In genomic region chr6:31901415-31901952, GRCh38 we compare ENCODE assay signal across 8 cellular contexts. TPM values are rescaled to one million over a fixed set of nuclear protein-coding genes. Genes with fewer than 3 reads are reported as not detected.
A peak's percentile ranks its signal among the peaks of the same experiment; 100 is the strongest.
DNase-seq lines count a peak whose midpoint lies in the region; ATAC-seq and TF ChIP-seq lines count a peak whose summit lies in the region.

No MANE protein-coding gene starts in this region.

- H3K9me3 Mint-ChIP-seq in activated naive CD8-positive, alpha-beta T cell treated with anti-CD3 and anti-CD28 coated beads, Interleukin-2, amount 50 U/mL, for 24 hours, result no peaks in the 10 kb centered on the region

- H3K9me2 ChIP-seq in GM23248 (ENCODE audit: insufficient read depth), result no peaks in the 10 kb centered on the region

- peak overlapping the region; percentile 57 for H3K4me3 Mint-ChIP-seq in activated naive CD8-positive, alpha-beta T cell treated with anti-CD3 and anti-CD28 coated beads, Interleukin-2, amount 50 U/mL, for 24 hours

- POLR2A ChIA-PET in RWPE1 (lab: Yijun Ruan, JAX; ENCODE audit: low non-redundant PET), result interaction anchor here (1.5 kb wide), 1 partner anchor 44 kb away, joined by 8 read pairs; the partner anchor contains the start of gene CFB

- H2AFZ ChIP-seq in GM23248, result peak overlapping the region; percentile 86; the same call in 1 of the 2 replicates

- TF ChIP-seq POLR2A in vagina (IDR thresholded peaks at IDR 0.05), result no peak

- DNase-seq in AG08395 (ENCODE audit: low spot score) (peak; percentile 55), GM23248 (peak; percentile 82), RWPE1 (ENCODE audit: low spot score) (peak; percentile 48), left ventricle myocardium inferior (peak; percentile 69), posterior cingulate gyrus (peak in 8 of 10 donors; percentile 36 to 92 (median 46)), vagina (ENCODE audit: extremely low spot score in 2 of 2) (no peak)
- peak; percentile 68 for DNase-seq in activated naive CD8-positive, alpha-beta T cell treated with anti-CD3 and anti-CD28 coated beads, Interleukin-2, amount 50 U/mL, for 24 hours

- H3K36me3 Mint-ChIP-seq in activated naive CD8-positive, alpha-beta T cell treated with anti-CD3 and anti-CD28 coated beads, Interleukin-2, amount 50 U/mL, for 24 hours (ENCODE audit: low read depth), result no peaks in the 10 kb centered on the region

- TF ChIP-seq CTCF in RWPE1 (conservative IDR thresholded peaks at IDR 0.05; ENCODE audit: low read depth) (no peak), left ventricle myocardium inferior (IDR thresholded peaks at IDR 0.05; ENCODE audit: borderline replicate concordance) (no peak), vagina (IDR thresholded peaks at IDR 0.05) (no peak)

- peaks cover 3% of the 10 kb centered on the region for H3K27me3 Mint-ChIP-seq in activated naive CD8-positive, alpha-beta T cell treated with anti-CD3 and anti-CD28 coated beads, Interleukin-2, amount 50 U/mL, for 24 hours

- peak overlapping the region; percentile 78 for H3K4me3 ChIP-seq in GM23248
- H3K4me3 ChIP-seq in left ventricle myocardium inferior, result peak overlapping the region; percentile 80
- H3K4me3 ChIP-seq in vagina, result peak overlapping the region; percentile 54 to 76

- H3K9ac ChIP-seq in GM23248, result peak overlapping the region; percentile 83

- CTCF ChIA-PET in RWPE1 (lab: Yijun Ruan, JAX), result no interaction called here

- intact Hi-C loops in left ventricle myocardium inferior (cut with micrococcal nuclease) (no loop called here), posterior cingulate gyrus (cut with DNase I) (loop anchor here (5.0 kb wide), 1 partner anchor 51 kb away; no protein-coding TSS in a partner anchor), vagina (cut with DNase I) (loop anchor here (5.0 kb wide), 1 partner anchor 46 kb away; the partner anchor contains the start of gene CFB)

- H3K27ac Mint-ChIP-seq in activated naive CD8-positive, alpha-beta T cell treated with anti-CD3 and anti-CD28 coated beads, Interleukin-2, amount 50 U/mL, for 24 hours, result peak overlapping the region; percentile 22

- peaks cover 10% of the 10 kb centered on the region for H3K4me1 ChIP-seq in GM23248 (ENCODE audit: insufficient read depth)
- peaks cover 58% of the 10 kb centered on the region for H3K4me1 ChIP-seq in left ventricle myocardium inferior
- peaks cover 43% of the 10 kb centered on the region for H3K4me1 ChIP-seq in vagina

- H3F3A ChIP-seq in GM23248 (ENCODE audit: insufficient read depth), result peaks cover 13% of the 10 kb centered on the region

- peaks cover 28% of the 10 kb centered on the region for H3K4me1 Mint-ChIP-seq in activated naive CD8-positive, alpha-beta T cell treated with anti-CD3 and anti-CD28 coated beads, Interleukin-2, amount 50 U/mL, for 24 hours

- H3K27me3 ChIP-seq in GM23248 (replicated peaks; ENCODE audit: insufficient read depth), result no peaks in the 10 kb centered on the region
- H3K27me3 ChIP-seq in left ventricle myocardium inferior (ENCODE audit: low read depth), result peaks cover 4% of the 10 kb centered on the region
- no peaks in the 10 kb centered on the region for H3K27me3 ChIP-seq in vagina

- H3K4me2 ChIP-seq in GM23248 (ENCODE audit: unreplicated experiment), result peak overlapping the region; percentile 78

- no peaks in the 10 kb centered on the region for H4K20me1 ChIP-seq in GM23248 (ENCODE audit: insufficient read depth)

- 0 to 1% methylated on average over 4 to 45 of the region's 45 CpGs for WGBS in GM23248 (ENCODE audit: low coverage in 1 of 2, low lambda C conversion rate in 2 of 2, missing lambda C conversion rate in 2 of 2), 2 experiments

- no peaks in the 10 kb centered on the region for H3K9me3 ChIP-seq in GM23248 (ENCODE audit: low read depth)
- H3K9me3 ChIP-seq in left ventricle myocardium inferior (replicated peaks), result no peaks in the 10 kb centered on the region
- H3K9me3 ChIP-seq in vagina, result no peaks in the 10 kb centered on the region

- in situ Hi-C loops in GM23248 (cut with MboI), result no loop called here

- H3K79me2 ChIP-seq in GM23248 (ENCODE audit: insufficient read depth), result peaks cover 6% of the 10 kb centered on the region; the same call in 1 of the 2 replicates

- ATAC-seq in activated naive CD8-positive, alpha-beta T cell treated with anti-CD3 and anti-CD28 coated beads, Interleukin-2, amount 50 U/mL, for 24 hours, result peak; percentile 12
- no peak for ATAC-seq in GM21825 (IDR thresholded peaks at IDR 0.05; ENCODE audit: unreplicated experiment)

- H3K27ac ChIP-seq in GM23248 (peak overlapping the region; percentile 70), RWPE1 (peak overlapping the region; percentile 90), left ventricle myocardium inferior (replicated peaks) (peak overlapping the region; percentile 90), vagina (peak overlapping the region; percentile 84)

- no peaks in the 10 kb centered on the region for H3K36me3 ChIP-seq in GM23248 (ENCODE audit: low read depth)
- H3K36me3 ChIP-seq in left ventricle myocardium inferior, result no peaks in the 10 kb centered on the region
- H3K36me3 ChIP-seq in vagina, result no peaks in the 10 kb centered on the region

RNA-seq across cellular contexts. Expression of gene ZBTB12, which starts 0.4 kb away (rescaled TPM):
- 2.0 and 6.1 TPM in 2 replicates for total RNA-seq in GM23248 (2014; rRNA removed; shearing (Covaris generic))
- polyA plus RNA-seq in GM23248 (2016; fragmentation: Nextera tagmentation; extraction: Ambion mirVana), result not detected in 2 replicates
- total RNA-seq in left ventricle myocardium inferior, result 3.5 TPM
- 1.7 TPM for total RNA-seq in vagina

RNA-seq across cellular contexts. Expression of gene EHMT2, which starts 4.0 kb away (rescaled TPM):
- 40.2 and 41.5 TPM in 2 replicates for total RNA-seq in GM23248 (2014; rRNA removed; shearing (Covaris generic))
- 26.5 and 27.5 TPM in 2 replicates for polyA plus RNA-seq in GM23248 (2016; fragmentation: Nextera tagmentation; extraction: Ambion mirVana)
- total RNA-seq in left ventricle myocardium inferior (15.6 TPM), vagina (45.2 TPM)

RNA-seq across cellular contexts. Expression of gene SLC44A4, which starts 22.7 kb away (rescaled TPM):
- total RNA-seq in GM23248 (2014; rRNA removed; shearing (Covaris generic)), result not detected in 2 replicates
- polyA plus RNA-seq in GM23248 (2016; fragmentation: Nextera tagmentation; extraction: Ambion mirVana), result not detected in 2 replicates
- total RNA-seq in left ventricle myocardium inferior (0.08 TPM), vagina (5.9 TPM)

RNA-seq across cellular contexts. Expression of gene C2, which starts 26.0 kb away (rescaled TPM):
- 1.3 and 2.1 TPM in 2 replicates for total RNA-seq in GM23248 (2014; rRNA removed; shearing (Covaris generic))
- polyA plus RNA-seq in GM23248 (2016; fragmentation: Nextera tagmentation; extraction: Ambion mirVana), result 1.4 and 2.3 TPM in 2 replicates
- 9.7 TPM for total RNA-seq in left ventricle myocardium inferior
- 2.9 TPM for total RNA-seq in vagina

RNA-seq across cellular contexts. Expression of gene NEU1, which starts 38.9 kb away (rescaled TPM):
- total RNA-seq in GM23248 (2014; rRNA removed; shearing (Covaris generic)), result 38.3 and 40.2 TPM in 2 replicates
- polyA plus RNA-seq in GM23248 (2016; fragmentation: Nextera tagmentation; extraction: Ambion mirVana), result 27.8 TPM in 2 replicates
- total RNA-seq in left ventricle myocardium inferior (26.0 TPM), vagina (26.0 TPM)

Comparison
In these comparisons a context has a peak if more than half of its experiments do, and no peak if none do; other contexts are left out.
1. DNase-seq: peak in AG08395 (single experiment), GM23248 (single experiment), RWPE1 (single experiment), activated naive CD8-positive, alpha-beta T cell treated with anti-CD3 and anti-CD28 coated beads, Interleukin-2, amount 50 U/mL, for 24 hours (single experiment), left ventricle myocardium inferior (single experiment) and posterior cingulate gyrus (8 of 10); none in vagina (0 of 2).
2. Peak in every context shown above with its lines, with median percentiles within 50 percentile points of each other: H3K27ac ChIP-seq and H3K4me3 ChIP-seq.